Comparison of ENCODE assay signal across 37 cellular contexts in the genomic region with DNA sequence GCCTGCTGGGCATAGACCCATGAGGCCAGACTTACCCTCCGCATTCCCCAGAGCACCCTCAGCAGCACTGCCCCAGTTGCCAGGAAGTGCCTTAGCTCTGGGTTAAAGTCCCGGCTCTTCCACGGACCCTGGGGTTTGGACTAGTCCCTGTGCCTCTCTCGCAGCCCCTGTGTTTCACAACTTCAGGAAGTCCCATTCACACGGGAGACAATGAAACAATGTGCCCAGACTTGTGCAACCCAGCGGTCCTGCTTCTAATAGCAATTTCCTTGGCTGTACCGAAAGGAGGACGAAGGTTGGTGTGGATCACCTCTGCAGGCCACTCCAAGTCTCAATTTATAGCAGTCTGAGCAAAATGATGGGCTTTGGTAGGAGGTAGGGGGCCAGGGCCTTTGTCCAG. TPM values are rescaled to one million over a fixed set of nuclear protein-coding genes. Genes with fewer than 3 reads are reported as not detected.
"Had no signal": no experiment of that assay in that cellular context is flagged by ENCODE, and none has a peak within 500 bp of the region (broad histone marks: within the 10 kb centered on the region; RNA-seq: fewer than 3 reads in every experiment).

No MANE protein-coding gene starts in this region.

- H3K27me3 ChIP-seq: ascending aorta, Peyer's patch had no signal

- H3K9me3 ChIP-seq: ascending aorta, Peyer's patch, SJCRH30 had no signal

- ATAC-seq: activated CD8-positive, alpha-beta T cell treated with anti-CD3 and anti-CD28 coated beads for 36 hours; PC-3 had no signal

- H3K4me1 ChIP-seq: ascending aorta, Peyer's patch, SJCRH30 had no signal

- DNase-seq: activated CD4-positive, alpha-beta T cell treated with anti-CD3 and anti-CD28 coated beads for 1 hour; activated CD4-positive, alpha-beta T cell treated with anti-CD3 and anti-CD28 coated beads for 48 hours; activated CD4-positive, CD25-positive, alpha-beta regulatory T cell; activated CD8-positive, alpha-beta T cell treated with anti-CD3 and anti-CD28 coated beads for 36 hours; activated gamma-delta T cell; activated naive CD4-positive, alpha-beta T cell treated with Interleukin-2 at 50 U/mL for 16 hours; activated naive CD8-positive, alpha-beta T cell treated with anti-CD3 and anti-CD28 coated beads, Interleukin-2, amount 10 ng/mL, durations not matched to agents 7 days and 5 days; activated T-cell treated with anti-CD3 and anti-CD28 coated beads, Interleukin-2, amount 50 U/mL, for 1 hour; Kasumi-1; KG1; MM.1S; MV-4-11; NCI-H1092 treated with DMSO at 0.1 percent for 48 hours; NCI-H1417; NCI-H146; NCI-H187; NCI-H2029 treated with DMSO at 0.1 percent for 48 hours; NCI-H2107; NCI-H2171; NCI-H510A; NCI-H526; NCI-H748 treated with DMSO at 0.1 percent for 48 hours; NK-92 treated with Interleukin-12 subunit alpha and Interleukin-12 subunit beta, amount 100 ng/mL, for 24 hours; PC-3; Peyer's patch; RPMI8226; SHP77; T1000; WERI-Rb-1 had no signal

- H3K4me3 Mint-ChIP-seq: activated CD8-positive, alpha-beta T cell treated with anti-CD3 and anti-CD28 coated beads for 36 hours; activated naive CD4-positive, alpha-beta T cell treated with anti-CD3 and anti-CD28 coated beads, Interleukin-2, amount 50 U/mL, for 24 hours; activated naive CD8-positive, alpha-beta T cell treated with anti-CD3 and anti-CD28 coated beads, Interleukin-2, amount 10 ng/mL, durations not matched to agents 7 days and 5 days had no signal

- H3K36me3 Mint-ChIP-seq: activated naive CD4-positive, alpha-beta T cell treated with anti-CD3 and anti-CD28 coated beads, Interleukin-2, amount 50 U/mL, for 24 hours; activated naive CD8-positive, alpha-beta T cell treated with anti-CD3 and anti-CD28 coated beads, Interleukin-2, amount 10 ng/mL, durations not matched to agents 7 days and 5 days had no signal

- H3K4me1 Mint-ChIP-seq: activated naive CD4-positive, alpha-beta T cell treated with anti-CD3 and anti-CD28 coated beads, Interleukin-2, amount 50 U/mL, for 24 hours; activated naive CD8-positive, alpha-beta T cell treated with anti-CD3 and anti-CD28 coated beads, Interleukin-2, amount 10 ng/mL, durations not matched to agents 7 days and 5 days had no signal

- H3K4me3 ChIP-seq: ascending aorta, Peyer's patch, SJCRH30, SK-N-MC had no signal

- H3K27ac Mint-ChIP-seq: activated CD8-positive, alpha-beta T cell treated with anti-CD3 and anti-CD28 coated beads for 36 hours; activated naive CD4-positive, alpha-beta T cell treated with anti-CD3 and anti-CD28 coated beads, Interleukin-2, amount 50 U/mL, for 24 hours; activated naive CD8-positive, alpha-beta T cell treated with anti-CD3 and anti-CD28 coated beads, Interleukin-2, amount 10 ng/mL, durations not matched to agents 7 days and 5 days; activated T-helper 2 cell treated with anti-CD3 and anti-CD28 coated beads, Interferon-gamma antibody, Interleukin-2, Interleukin-4, amounts not matched to agents 10 μg/mL and 5 μg/mL and 100 μg/mL, durations not matched to agents 14 hours and 24 hours and 36 hours had no signal

- H3K9me3 Mint-ChIP-seq: activated CD8-positive, alpha-beta T cell treated with anti-CD3 and anti-CD28 coated beads for 36 hours; activated naive CD4-positive, alpha-beta T cell treated with anti-CD3 and anti-CD28 coated beads, Interleukin-2, amount 50 U/mL, for 24 hours; activated naive CD8-positive, alpha-beta T cell treated with anti-CD3 and anti-CD28 coated beads, Interleukin-2, amount 10 ng/mL, durations not matched to agents 7 days and 5 days; activated T-helper 2 cell treated with anti-CD3 and anti-CD28 coated beads, Interferon-gamma antibody, Interleukin-2, Interleukin-4, amounts not matched to agents 10 μg/mL and 5 μg/mL and 100 μg/mL, durations not matched to agents 14 hours and 24 hours and 36 hours had no signal

- H3K36me3 ChIP-seq: ascending aorta, Peyer's patch, SJCRH30, WERI-Rb-1 had no signal

- H3K27ac ChIP-seq: ascending aorta, Peyer's patch, SJCRH30, SK-N-MC, WERI-Rb-1 had no signal

RNA-seq across cellular contexts. Expression of a gene that starts 41.8 kb away (rescaled TPM):
- total RNA-seq: activated CD8-positive, alpha-beta memory T cell treated with anti-CD3 and anti-CD28 coated beads for 36 hours; activated CD8-positive, alpha-beta T cell treated with anti-CD3 and anti-CD28 coated beads for 36 hours; activated naive CD8-positive, alpha-beta T cell treated with anti-CD3 and anti-CD28 coated beads, Interleukin-2, amount 10 ng/mL, durations not matched to agents 7 days and 5 days; ascending aorta; PC-3; T-helper 1 cell treated with Interleukin-12 subunit alpha and Interleukin-12 subunit beta and Interleukin-4 antibody, amounts not matched to agents 30 ng/mL and 1 ng/mL, for 36 hours; T-helper 2 cell treated with Interferon-gamma antibody and Interleukin-4, amounts not matched to agents 100 ng/mL and 5 ng/mL, for 36 hours had no signal

RNA-seq across cellular contexts. Expression of a gene that starts 53.8 kb away (rescaled TPM):
- total RNA-seq: activated CD8-positive, alpha-beta T cell treated with anti-CD3 and anti-CD28 coated beads for 36 hours; T-helper 2 cell treated with Interferon-gamma antibody and Interleukin-4, amounts not matched to agents 100 ng/mL and 5 ng/mL, for 36 hours had no signal
